Comparison of ENCODE assay signal across 20 cellular contexts in genomic region chr11:43925932-43926505, GRCh38. TPM values are rescaled to one million over a fixed set of nuclear protein-coding genes. Genes with fewer than 3 reads are reported as not detected.
DNase-seq lines count a peak whose midpoint lies in the region; ATAC-seq, FAIRE-seq and TF ChIP-seq lines count a peak whose summit lies in the region.
"Had no signal": no experiment of that assay in that cellular context is flagged by ENCODE, and none has a peak within 500 bp of the region (broad histone marks: within the 10 kb centered on the region; RNA-seq: fewer than 3 reads in every experiment).

No MANE protein-coding gene starts in this region.

- H3K9me3 Mint-ChIP-seq in astrocyte (ENCODE audit: unreplicated experiment) (no peaks in the 10 kb centered on the region), HFFc6 (no peaks in the 10 kb centered on the region)
- H3K9me3 Mint-ChIP-seq: activated CD4-positive, alpha-beta memory T cell treated with anti-CD3 and anti-CD28 coated beads for 36 hours; activated naive CD4-positive, alpha-beta T cell treated with anti-CD3 and anti-CD28 coated beads for 36 hours had no signal

- TF ChIP-seq CTCF in astrocyte (IDR thresholded peaks at IDR 0.05; ENCODE audit: insufficient read depth, low read depth, low read length) (no peak), thoracic aorta (IDR thresholded peaks at IDR 0.05) (no peak), HFFc6 (IDR thresholded peaks at IDR 0.05) (no peak)

- no peak overlapping the region for H3K27ac ChIP-seq in astrocyte (ENCODE audit: low read depth, low read length)
- H3K27ac ChIP-seq in mesenchymal stem cell (ENCODE audit: low read length, poor library complexity, severe bottlenecking): no peak overlapping the region
- H3K27ac ChIP-seq in thoracic aorta: peak overlapping the region; percentile 92 to 94
- H3K27ac ChIP-seq: foreskin keratinocyte, WERI-Rb-1 had no signal

- no peak overlapping the region for H2BK15ac ChIP-seq in mesenchymal stem cell (ENCODE audit: low read depth, poor library complexity, severe bottlenecking)

- H3K27ac Mint-ChIP-seq in astrocyte (ENCODE audit: unreplicated experiment): peak overlapping the region; percentile 67
- no peak overlapping the region for H3K27ac Mint-ChIP-seq in HFFc6
- H3K27ac Mint-ChIP-seq: activated CD4-positive, alpha-beta memory T cell treated with anti-CD3 and anti-CD28 coated beads for 36 hours; activated naive CD4-positive, alpha-beta T cell treated with anti-CD3 and anti-CD28 coated beads for 36 hours; T-helper 17 cell had no signal

- H3K36me3 ChIP-seq in astrocyte (ENCODE audit: insufficient read depth, low read length): no peaks in the 10 kb centered on the region
- H3K36me3 ChIP-seq in mesenchymal stem cell (ENCODE audit: control insufficient read depth in 1 of 2, insufficient read depth in 2 of 2, low read depth in 1 of 2, low read length in 2 of 2): peaks cover 0 to 2% of the 10 kb centered on the region in 2 experiments
- no peaks in the 10 kb centered on the region for H3K36me3 ChIP-seq in thoracic aorta
- H3K36me3 ChIP-seq: WERI-Rb-1 had no signal

- no peaks in the 10 kb centered on the region for H4K20me1 ChIP-seq in astrocyte (ENCODE audit: insufficient read depth, low read length)

- H3K4me1 ChIP-seq in astrocyte (ENCODE audit: insufficient read depth, low read length) (peaks cover 36% of the 10 kb centered on the region), mesenchymal stem cell (ENCODE audit: control insufficient read depth, insufficient read depth, low read depth, low read length) (peaks cover 18% of the 10 kb centered on the region), thoracic aorta (ENCODE audit: control insufficient read depth in 1 of 2, low read depth in 2 of 2) (peaks cover 51 to 68% of the 10 kb centered on the region in 2 donors)
- H3K4me1 ChIP-seq: foreskin keratinocyte had no signal

- H3K14ac ChIP-seq in mesenchymal stem cell (ENCODE audit: low read length in 2 of 2): no peak overlapping the region

- no peak overlapping the region for H3K4me3 ChIP-seq in astrocyte (ENCODE audit: insufficient read depth, low read depth, low read length)
- H3K4me3 ChIP-seq in mesenchymal stem cell (ENCODE audit: insufficient read depth in 1 of 2, low read depth in 1 of 2, low read length in 2 of 2): no peak overlapping the region
- H3K4me3 ChIP-seq in thoracic aorta: no peak overlapping the region
- H3K4me3 ChIP-seq: mucosa of descending colon had no signal

- H3K36me3 Mint-ChIP-seq in astrocyte (ENCODE audit: low read depth, unreplicated experiment): peaks cover 4% of the 10 kb centered on the region
- peaks cover 6% of the 10 kb centered on the region for H3K36me3 Mint-ChIP-seq in HFFc6 (ENCODE audit: low read depth)

- H3K27me3 Mint-ChIP-seq in astrocyte (ENCODE audit: low read depth, unreplicated experiment) (peaks cover 8% of the 10 kb centered on the region), HFFc6 (ENCODE audit: insufficient read depth) (peaks cover 5% of the 10 kb centered on the region)
- H3K27me3 Mint-ChIP-seq: activated CD4-positive, alpha-beta memory T cell treated with anti-CD3 and anti-CD28 coated beads for 36 hours; T-helper 17 cell had no signal

- DNase-seq in NCI-H524 treated with DMSO at 0.1 percent for 48 hours (lab: John Stamatoyannopoulos, UW) (peak; percentile 84), astrocyte (ENCODE audit: low read depth) (no peak), mesenchymal stem cell (no peak), thoracic aorta (ENCODE audit: low spot score) (no peak), NCI-H748 treated with DMSO at 0.1 percent for 48 hours (lab: John Stamatoyannopoulos, UW) (no peak), HFFc6 (no peak), NCI-H345 (lab: John Stamatoyannopoulos, UW) (no peak)
- DNase-seq: activated CD4-positive, alpha-beta memory T cell treated with anti-CD3 and anti-CD28 coated beads for 36 hours; activated naive CD4-positive, alpha-beta T cell treated with anti-CD3 and anti-CD28 coated beads for 36 hours; activated T-cell treated with anti-CD3 and anti-CD28 coated beads, Interleukin-2, amount 50 U/mL, for 1 hour; COR-L47; foreskin keratinocyte; mucosa of descending colon; NCI-H1417; nucleus accumbens; Right ventricle myocardium superior; T-helper 17 cell; WERI-Rb-1 had no signal

- H3K4me2 ChIP-seq in astrocyte (ENCODE audit: low read length) (no peak overlapping the region), mesenchymal stem cell (ENCODE audit: low read length, poor library complexity, severe bottlenecking) (no peak overlapping the region)

- H3K4me1 Mint-ChIP-seq in astrocyte (ENCODE audit: low read depth, unreplicated experiment) (peaks cover 42% of the 10 kb centered on the region), HFFc6 (ENCODE audit: low read depth) (peaks cover 29% of the 10 kb centered on the region)

- H3K9me3 ChIP-seq in astrocyte (ENCODE audit: insufficient read depth, low read depth, low read length) (no peaks in the 10 kb centered on the region), mesenchymal stem cell (ENCODE audit: control insufficient read depth, low read length) (no peaks in the 10 kb centered on the region), thoracic aorta (no peaks in the 10 kb centered on the region)
- H3K9me3 ChIP-seq: mucosa of descending colon had no signal

- peak overlapping the region; percentile 12 for H2BK120ac ChIP-seq in mesenchymal stem cell (ENCODE audit: low read depth, low read length)

- H2AFZ ChIP-seq in astrocyte (ENCODE audit: low read depth, low read length) (no peak overlapping the region), mesenchymal stem cell (ENCODE audit: low read depth, low read length) (no peak overlapping the region)

- H3K79me2 ChIP-seq in astrocyte (ENCODE audit: insufficient read depth, low read length): no peaks in the 10 kb centered on the region

- no peak overlapping the region for H2AK5ac ChIP-seq in mesenchymal stem cell (ENCODE audit: low read length, severe bottlenecking)

- H3K23ac ChIP-seq in mesenchymal stem cell (ENCODE audit: low read length in 2 of 2): no peak overlapping the region

- H3K4ac ChIP-seq in mesenchymal stem cell (ENCODE audit: low read depth in 1 of 2, low read length in 2 of 2): no peak overlapping the region

- H3K27me3 ChIP-seq in astrocyte (ENCODE audit: insufficient read depth, low read length) (no peaks in the 10 kb centered on the region), mesenchymal stem cell (ENCODE audit: control insufficient read depth in 1 of 2, insufficient read depth in 1 of 2, low read length in 2 of 2) (peaks cover 0 to 9% of the 10 kb centered on the region in 2 experiments), thoracic aorta (replicated peaks; ENCODE audit: insufficient read depth) (no peaks in the 10 kb centered on the region)
- H3K27me3 ChIP-seq: foreskin keratinocyte had no signal

- H3K18ac ChIP-seq in mesenchymal stem cell (ENCODE audit: low read depth in 1 of 2, low read length in 2 of 2): peak overlapping the region; percentile 38 to 81

- no peak overlapping the region for H4K91ac ChIP-seq in mesenchymal stem cell (ENCODE audit: low read length)

- H4K8ac ChIP-seq in mesenchymal stem cell (ENCODE audit: low read length): no peak overlapping the region

- no peaks in the 10 kb centered on the region for H3K79me1 ChIP-seq in mesenchymal stem cell (replicated peaks; ENCODE audit: low read length, poor library complexity, severe bottlenecking)

- no peak for ATAC-seq in thoracic aorta (ENCODE audit: insufficient number of reproducible peaks, low FRiP score, low read depth)
- ATAC-seq in GM21737 (IDR thresholded peaks at IDR 0.05; ENCODE audit: unreplicated experiment): no peak
- ATAC-seq: foreskin keratinocyte, mucosa of descending colon, T-helper 17 cell had no signal

- no peak overlapping the region for H3K4me3 Mint-ChIP-seq in astrocyte (ENCODE audit: unreplicated experiment)
- H3K4me3 Mint-ChIP-seq in HFFc6: no peak overlapping the region
- H3K4me3 Mint-ChIP-seq: activated CD4-positive, alpha-beta memory T cell treated with anti-CD3 and anti-CD28 coated beads for 36 hours; activated naive CD4-positive, alpha-beta T cell treated with anti-CD3 and anti-CD28 coated beads for 36 hours; T-helper 17 cell had no signal

- H2BK12ac ChIP-seq in mesenchymal stem cell (ENCODE audit: low read length in 2 of 2): peak overlapping the region in 1 of 2 experiments; percentile 66

- FAIRE-seq in astrocyte (lab: Jason Lieb, UNC): no peak

- no peak overlapping the region for H2BK5ac ChIP-seq in mesenchymal stem cell (ENCODE audit: low read depth, low read length, poor library complexity, severe bottlenecking)

- 79% methylated on average over 12 of the region's 12 CpGs for WGBS in mesenchymal stem cell

- no peak overlapping the region for H3K9ac ChIP-seq in astrocyte (ENCODE audit: low read length)
- no peak overlapping the region for H3K9ac ChIP-seq in mesenchymal stem cell (ENCODE audit: low read length)

RNA-seq across cellular contexts. Expression of gene C11orf96, which starts 16.4 kb away (rescaled TPM):
- total RNA-seq in astrocyte (1.8 and 3.1 TPM in 2 replicates), thoracic aorta (1,000 to 10,000 TPM; 1,114 to 1,404 TPM)
- polyA plus RNA-seq in mesenchymal stem cell (2013, experiment 1 of 2): 134 TPM
- 133 TPM for polyA plus RNA-seq in mesenchymal stem cell (2013, experiment 2 of 2)
- total RNA-seq in HFFc6 (2021; fragmentation: NEBNext Ultra II Directional; extraction: Animal tissue kit (Norgen Biotek cat#: 25700)): under 1 TPM; 0.23 to 0.37 (median 0.33) TPM
- total RNA-seq: foreskin keratinocyte, G401 had no signal
- polyA plus RNA-seq: foreskin keratinocyte had no signal

RNA-seq across cellular contexts. Expression of gene ALKBH3, which starts 45.4 kb away (rescaled TPM):
- 24.8 and 30.5 TPM in 2 replicates for total RNA-seq in astrocyte
- 22.0 TPM for polyA plus RNA-seq in mesenchymal stem cell (2013, experiment 1 of 2)
- 20.7 TPM for polyA plus RNA-seq in mesenchymal stem cell (2013, experiment 2 of 2)
- 10 to 100 TPM; 28.1 to 65.5 TPM for total RNA-seq in thoracic aorta
- total RNA-seq in HFFc6 (2021; fragmentation: NEBNext Ultra II Directional; extraction: Animal tissue kit (Norgen Biotek cat#: 25700)): 10 to 100 TPM; 24.0 to 35.9 (median 31.5) TPM

Comparison
In these comparisons a context has a peak if more than half of its experiments do, and no peak if none do; other contexts are left out.
1. H3K27ac ChIP-seq: peak in thoracic aorta (2 of 2); none in astrocyte (single experiment) and mesenchymal stem cell (single experiment).
2. RNA of gene C11orf96, which starts 16.4 kb away (total RNA-seq): 1,114 to 1,404 TPM in thoracic aorta; 1.8 to 3.1 TPM in astrocyte and 0.23 to 0.37 TPM in HFFc6; every median in the first group is over 100 times any median in the second.